ENCODE assay signal across 1 cellular context in the genomic region with DNA sequence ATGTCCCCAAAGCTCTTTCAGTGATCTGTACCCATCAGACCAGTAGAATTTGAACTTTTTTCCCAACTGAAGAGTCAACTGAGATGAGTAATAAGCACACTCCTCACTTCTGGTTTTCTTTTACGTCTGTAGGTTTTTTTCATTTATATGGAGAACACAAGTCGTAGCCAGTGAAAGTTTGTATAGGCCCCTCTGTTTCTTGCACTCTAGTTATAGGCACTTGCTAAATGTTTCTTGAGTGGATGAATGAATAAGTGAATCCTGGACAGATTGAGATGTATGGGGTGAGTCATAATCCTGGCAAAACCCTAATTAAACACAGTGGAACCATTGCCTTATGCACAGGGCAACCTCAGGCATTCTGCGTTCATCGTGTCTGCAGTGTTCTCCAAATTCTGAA.
TF ChIP-seq lines count a peak whose summit lies in the region.

No MANE protein-coding gene starts in this region.

TF ChIP-seq in HEK293, 187 proteins besides CTCF, POLR2A, EP300 and RAD21 (continued from another document):
- TF ChIP-seq ZNF629 (tag by site-specific recombination; IDR thresholded peaks at IDR 0.05) (peak; percentile 66; the same call in 1 of the 2 replicates), ZEB2 (tag by site-specific recombination; IDR thresholded peaks at IDR 0.05) (peak; percentile 62; the same call in 1 of the 2 replicates), ZNF660 (tag by site-specific recombination; IDR thresholded peaks at IDR 0.05) (0 out of 2 replicates have a peak, but pooled peaks have one; percentile 24)
